In the genomic region with DNA sequence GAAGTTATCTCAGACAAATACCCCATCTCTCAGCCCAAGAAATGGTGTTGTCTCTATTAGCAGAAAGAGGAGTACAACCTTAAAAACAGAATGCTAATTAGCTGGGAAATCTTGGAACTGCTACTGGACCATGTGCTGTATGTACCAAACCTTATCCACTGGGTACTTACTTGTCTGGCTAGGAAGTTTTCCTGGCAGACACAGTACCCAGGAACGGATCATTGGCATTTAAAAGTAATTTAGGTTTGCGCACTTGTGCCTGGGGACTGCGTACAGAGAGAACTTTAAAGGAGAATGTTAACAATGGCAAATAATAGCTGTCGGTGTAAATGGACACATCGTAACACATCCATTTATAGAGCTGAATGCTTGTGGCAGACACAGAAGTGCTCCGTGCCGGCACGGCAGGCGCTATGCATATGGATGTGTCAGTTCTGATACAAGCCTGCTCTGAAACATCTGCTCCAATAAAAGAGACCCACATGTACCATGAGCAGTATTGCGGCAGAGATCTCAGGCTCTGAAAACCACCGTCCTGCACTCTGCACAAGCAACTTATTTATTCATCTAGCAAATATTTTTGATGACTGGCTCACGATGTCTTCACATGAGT, we compare ENCODE assay signal across 20 cellular contexts.
"Had no signal": no experiment of that assay in that cellular context is flagged by ENCODE, and none has a peak within 500 bp of the region (broad histone marks: within the 10 kb centered on the region; RNA-seq: fewer than 3 reads in every experiment).

No MANE protein-coding gene starts in this region.

- H3K27ac ChIP-seq: gastrocnemius medialis, testis, upper lobe of right lung, VCaP had no signal

- H3K27me3 ChIP-seq: gastrocnemius medialis, testis, upper lobe of right lung had no signal

- H3K36me3 ChIP-seq: gastrocnemius medialis, upper lobe of right lung had no signal

- H3K4me1 ChIP-seq: gastrocnemius medialis, testis, upper lobe of right lung had no signal

- ATAC-seq: activated T-cell treated with anti-CD3 and anti-CD28 coated beads, Interleukin-2, amount 50 U/mL, for 72 hours; gastrocnemius medialis; sciatic nerve; upper lobe of right lung had no signal

- H3K9me3 Mint-ChIP-seq: activated CD4-positive, alpha-beta memory T cell treated with anti-CD3 and anti-CD28 coated beads for 36 hours; activated naive CD8-positive, alpha-beta T cell treated with anti-CD3 and anti-CD28 coated beads for 36 hours; activated T-cell treated with anti-CD3 and anti-CD28 coated beads, Interleukin-2, amount 50 U/mL, for 72 hours had no signal

- DNase-seq: activated CD4-positive, alpha-beta memory T cell treated with anti-CD3 and anti-CD28 coated beads for 36 hours; activated CD8-positive, alpha-beta memory T cell treated with anti-CD3 and anti-CD28 coated beads, Interleukin-2, amount 50 U/mL, for 4 hours; activated gamma-delta T cell treated with Interleukin-2 at 50 U/mL for 16 hours; activated naive CD8-positive, alpha-beta T cell treated with anti-CD3 and anti-CD28 coated beads for 36 hours; activated T-cell treated with anti-CD3 and anti-CD28 coated beads, Interleukin-2, amount 50 U/mL, for 72 hours; aorta; gastrocnemius medialis; hippocampal formation; midbrain; nucleus accumbens; stimulated activated CD4-positive, alpha-beta T cell treated with anti-CD3 and anti-CD28 coated beads, Interleukin-12 subunit alpha, Interleukin-12 subunit beta, amount 100 ng/mL, for 4 hours; stimulated activated CD4-positive, alpha-beta T cell treated with anti-CD3 and anti-CD28 coated beads, Interleukin-2, amount 100 ng/mL, for 48 hours; stimulated activated naive CD4-positive, alpha-beta T cell treated with Interleukin-2 at 50 U/mL for 16 hours; T1000; testis; upper lobe of right lung had no signal

- H3K36me3 Mint-ChIP-seq: activated CD4-positive, alpha-beta memory T cell treated with anti-CD3 and anti-CD28 coated beads for 36 hours; activated naive CD8-positive, alpha-beta T cell treated with anti-CD3 and anti-CD28 coated beads for 36 hours had no signal

- H3K27ac Mint-ChIP-seq: activated CD4-positive, alpha-beta memory T cell treated with anti-CD3 and anti-CD28 coated beads for 36 hours; activated naive CD8-positive, alpha-beta T cell treated with anti-CD3 and anti-CD28 coated beads for 36 hours; activated T-cell treated with anti-CD3 and anti-CD28 coated beads, Interleukin-2, amount 50 U/mL, for 72 hours; progenitor cell of endocrine pancreas had no signal

- H3K4me3 Mint-ChIP-seq: activated CD4-positive, alpha-beta memory T cell treated with anti-CD3 and anti-CD28 coated beads for 36 hours; activated naive CD8-positive, alpha-beta T cell treated with anti-CD3 and anti-CD28 coated beads for 36 hours; activated T-cell treated with anti-CD3 and anti-CD28 coated beads, Interleukin-2, amount 50 U/mL, for 72 hours had no signal

- H3K9me3 ChIP-seq: gastrocnemius medialis, testis, upper lobe of right lung had no signal

- H3K4me3 ChIP-seq: gastrocnemius medialis, lung, testis, upper lobe of right lung had no signal
